In the genomic region with DNA sequence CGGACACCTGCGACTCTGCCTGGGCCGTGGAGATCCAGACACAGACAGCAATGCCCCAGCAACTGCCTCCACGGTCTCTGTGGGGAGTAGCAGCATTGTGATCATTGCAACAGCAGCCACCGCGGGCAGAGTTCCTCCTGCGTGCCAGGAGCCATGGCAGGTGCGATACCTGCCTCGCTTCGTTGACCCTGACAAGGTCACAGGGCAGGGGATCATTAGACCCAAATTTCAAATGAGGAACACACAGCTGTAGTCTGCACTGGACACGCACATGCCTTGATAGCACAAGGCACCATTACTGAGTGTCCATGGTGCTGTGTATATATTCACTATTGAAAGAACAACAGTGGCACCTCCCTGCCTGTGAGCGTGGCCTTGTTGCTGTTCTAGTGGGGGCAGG, we compare ENCODE assay signal across 25 cellular contexts.
A peak's percentile ranks its signal among the peaks of the same experiment; 100 is the strongest.
DNase-seq lines count a peak whose midpoint lies in the region; ATAC-seq and TF ChIP-seq lines count a peak whose summit lies in the region.
"Had no signal": no experiment of that assay in that cellular context is flagged by ENCODE, and none has a peak within 500 bp of the region (broad histone marks: within the 10 kb centered on the region; RNA-seq: fewer than 3 reads in every experiment).

No MANE protein-coding gene starts in this region.

- no peak for TF ChIP-seq CTCF in neural progenitor cell (IDR thresholded peaks at IDR 0.05)

- H3K9me2 ChIP-seq in Karpas-422 (replicated peaks; ENCODE audit: insufficient read depth, low read length), result no peaks in the 10 kb centered on the region

- peak overlapping the region; percentile 26 for H3K27ac Mint-ChIP-seq in neural progenitor cell
- no peak overlapping the region for H3K27ac Mint-ChIP-seq in activated T-helper 17 cell treated with anti-CD3 and anti-CD28 coated beads, Interleukin-2, amount 50 U/mL, for 72 hours

- no peak for ATAC-seq in activated T-helper 17 cell treated with anti-CD3 and anti-CD28 coated beads, Interleukin-2, amount 50 U/mL, for 72 hours (replicated peaks)
- no peak for ATAC-seq in HG03565 (IDR thresholded peaks at IDR 0.05; ENCODE audit: unreplicated experiment)
- ATAC-seq: HCT116 had no signal

- H3K36me3 ChIP-seq in Karpas-422 (ENCODE audit: insufficient read depth, low read length) (no peaks in the 10 kb centered on the region), neural progenitor cell (no peaks in the 10 kb centered on the region)

- H3K27me3 ChIP-seq in Karpas-422 (ENCODE audit: low read length) (no peaks in the 10 kb centered on the region), neural progenitor cell (no peaks in the 10 kb centered on the region)

- no peak overlapping the region for H3K9ac ChIP-seq in Karpas-422 (ENCODE audit: low read length)
- no peak overlapping the region for H3K9ac ChIP-seq in neural progenitor cell

- no peak overlapping the region for H3K4me3 ChIP-seq in Karpas-422 (ENCODE audit: low read length)
- no peak overlapping the region for H3K4me3 ChIP-seq in neural progenitor cell

- H4K20me1 ChIP-seq in Karpas-422 (ENCODE audit: insufficient read depth, low read depth, low read length) (no peaks in the 10 kb centered on the region), neural progenitor cell (ENCODE audit: low read depth) (no peaks in the 10 kb centered on the region)

- H2AFZ ChIP-seq in Karpas-422 (ENCODE audit: low read length) (peak overlapping the region; percentile 69; the same call in 1 of the 2 replicates), neural progenitor cell (replicated peaks) (peak overlapping the region; percentile 94)

- no peaks in the 10 kb centered on the region for H3K9me3 Mint-ChIP-seq in neural progenitor cell
- no peaks in the 10 kb centered on the region for H3K9me3 Mint-ChIP-seq in activated T-helper 17 cell treated with anti-CD3 and anti-CD28 coated beads, Interleukin-2, amount 50 U/mL, for 72 hours
- H3K9me3 Mint-ChIP-seq: CD4-positive, CD25-positive, alpha-beta regulatory T cell had no signal

- H3K36me3 Mint-ChIP-seq in neural progenitor cell, result no peaks in the 10 kb centered on the region
- no peaks in the 10 kb centered on the region for H3K36me3 Mint-ChIP-seq in activated T-helper 17 cell treated with anti-CD3 and anti-CD28 coated beads, Interleukin-2, amount 50 U/mL, for 72 hours (ENCODE audit: low read depth)
- H3K36me3 Mint-ChIP-seq: CD4-positive, CD25-positive, alpha-beta regulatory T cell had no signal

- no peaks in the 10 kb centered on the region for H3K9me3 ChIP-seq in Karpas-422 (ENCODE audit: low read length)
- H3K9me3 ChIP-seq in neural progenitor cell (ENCODE audit: low read depth), result no peaks in the 10 kb centered on the region

- H3F3A ChIP-seq in neural progenitor cell (ENCODE audit: low read depth), result no peaks in the 10 kb centered on the region

- H3K4me2 ChIP-seq in Karpas-422 (ENCODE audit: low read depth, low read length, poor library complexity, severe bottlenecking) (peak overlapping the region; percentile 56), neural progenitor cell (peak overlapping the region; percentile 63)

- peak overlapping the region; percentile 66 for H3K4me3 Mint-ChIP-seq in neural progenitor cell
- H3K4me3 Mint-ChIP-seq in activated T-helper 17 cell treated with anti-CD3 and anti-CD28 coated beads, Interleukin-2, amount 50 U/mL, for 72 hours, result no peak overlapping the region
- H3K4me3 Mint-ChIP-seq: CD4-positive, CD25-positive, alpha-beta regulatory T cell had no signal

- H3K27me3 Mint-ChIP-seq in neural progenitor cell (ENCODE audit: insufficient read depth, low read depth), result peaks cover 8% of the 10 kb centered on the region
- no peaks in the 10 kb centered on the region for H3K27me3 Mint-ChIP-seq in activated T-helper 17 cell treated with anti-CD3 and anti-CD28 coated beads, Interleukin-2, amount 50 U/mL, for 72 hours

- H3K27ac ChIP-seq in Karpas-422 (ENCODE audit: low read length), result peak overlapping the region; percentile 89; the same call in 1 of the 2 replicates
- no peak overlapping the region for H3K27ac ChIP-seq in neural progenitor cell
- H3K27ac ChIP-seq: RWPE1 had no signal

- H3K4me1 ChIP-seq in Karpas-422 (ENCODE audit: low read length) (peaks cover 62% of the 10 kb centered on the region), neural progenitor cell (peaks cover 20% of the 10 kb centered on the region)

- H3K79me2 ChIP-seq in Karpas-422 (ENCODE audit: low read length), result no peaks in the 10 kb centered on the region
- no peaks in the 10 kb centered on the region for H3K79me2 ChIP-seq in neural progenitor cell (ENCODE audit: low read depth)

- DNase-seq in NCI-H146 (lab: John Stamatoyannopoulos, UW) (peak; percentile 51), NCI-H146 treated with DMSO at 0.1 percent for 48 hours (lab: John Stamatoyannopoulos, UW; ENCODE audit: unreplicated experiment) (no peak), Karpas-422 (no peak), neural progenitor cell (ENCODE audit: low spot score) (no peak), inferior parietal cortex (ENCODE audit: extremely low spot score) (no peak)
- DNase-seq: 8988T; ACHN; CD4-positive, CD25-positive, alpha-beta regulatory T cell; COR-L47; DMS79; GF-D8; IMR-90; KG1; MM.1S; NCI-H1048; NCI-H1417 treated with DMSO at 0.1 percent for 48 hours; NCI-H187 treated with DMSO at 0.1 percent for 48 hours; NCI-H2171 treated with DMSO at 0.1 percent for 48 hours; NCI-H345; NCI-H510A treated with DMSO at 0.1 percent for 48 hours; SHP77 had no signal

- H3K4me1 Mint-ChIP-seq in neural progenitor cell, result peaks cover 48% of the 10 kb centered on the region
- H3K4me1 Mint-ChIP-seq in activated T-helper 17 cell treated with anti-CD3 and anti-CD28 coated beads, Interleukin-2, amount 50 U/mL, for 72 hours, result no peaks in the 10 kb centered on the region
